In genomic region chr1:101653482-101653946, GRCh38 we compare ENCODE assay signal across 10 cellular contexts.
DNase-seq lines count a peak whose midpoint lies in the region; ATAC-seq, FAIRE-seq and TF ChIP-seq lines count a peak whose summit lies in the region.
"Had no signal": no experiment of that assay in that cellular context is flagged by ENCODE, and none has a peak within 500 bp of the region (broad histone marks: within the 10 kb centered on the region; RNA-seq: fewer than 3 reads in every experiment).

No MANE protein-coding gene starts in this region.

- DNase-seq in AG04450 (ENCODE audit: low read depth, low spot score) (no peak), H7 (peak; percentile 29), SK-MEL-5 (ENCODE audit: low read depth, low spot score) (peak; percentile 59), hepatocyte (ENCODE audit: low spot score) (peak; percentile 20), Ammon's horn (ENCODE audit: low spot score) (no peak), HTR-8/SVneo (ENCODE audit: insufficient read length, low spot score) (no peak)
- no peak for DNase-seq in activated naive CD4-positive, alpha-beta T cell treated with anti-CD3 and anti-CD28 coated beads, Interleukin-2, amount 10 ng/mL, durations not matched to agents 7 days and 5 days
- DNase-seq: COR-L47, naive B cell had no signal

- in situ Hi-C loops in SK-MEL-5 (cut with HindIII; ENCODE audit: low pct_unique_long_range_greater_than_20kb, low sequenced_read_pairs), result no loop called here

- no peak overlapping the region for H3K4me2 ChIP-seq in hepatocyte

- CTCF ChIA-PET in AG04450 (lab: Charles Lee), result interaction anchor here (0.6 kb wide), 1 partner anchor 1317 kb away, joined by 4 read pairs; no protein-coding TSS in a partner anchor
- CTCF ChIA-PET in activated naive CD4-positive, alpha-beta T cell treated with anti-CD3 and anti-CD28 coated beads, Interleukin-2, amount 10 ng/mL, durations not matched to agents 7 days and 5 days (lab: Charles Lee), result no interaction called here

- no peaks in the 10 kb centered on the region for H4K20me1 ChIP-seq in hepatocyte (ENCODE audit: insufficient read depth, poor library complexity, severe bottlenecking)

- no peak overlapping the region for H3K27ac Mint-ChIP-seq in activated naive CD4-positive, alpha-beta T cell treated with anti-CD3 and anti-CD28 coated beads, Interleukin-2, amount 10 ng/mL, durations not matched to agents 7 days and 5 days
- H3K27ac Mint-ChIP-seq: naive B cell had no signal

- no peaks in the 10 kb centered on the region for H3K9me2 ChIP-seq in hepatocyte (replicated peaks; ENCODE audit: insufficient read depth)

- no peaks in the 10 kb centered on the region for H3K4me1 ChIP-seq in hepatocyte (ENCODE audit: insufficient read depth)

- H3K27me3 Mint-ChIP-seq in activated naive CD4-positive, alpha-beta T cell treated with anti-CD3 and anti-CD28 coated beads, Interleukin-2, amount 10 ng/mL, durations not matched to agents 7 days and 5 days, result no peaks in the 10 kb centered on the region

- H3K27me3 ChIP-seq in AG04450 (ENCODE audit: control insufficient read depth, insufficient read depth, low read length) (no peaks in the 10 kb centered on the region), H7 (ENCODE audit: control insufficient read depth, insufficient read depth, low read length) (no peaks in the 10 kb centered on the region), hepatocyte (no peaks in the 10 kb centered on the region)

- no peaks in the 10 kb centered on the region for H3K4me1 Mint-ChIP-seq in activated naive CD4-positive, alpha-beta T cell treated with anti-CD3 and anti-CD28 coated beads, Interleukin-2, amount 10 ng/mL, durations not matched to agents 7 days and 5 days
- H3K4me1 Mint-ChIP-seq: naive B cell had no signal

- no peaks in the 10 kb centered on the region for H3K36me3 Mint-ChIP-seq in activated naive CD4-positive, alpha-beta T cell treated with anti-CD3 and anti-CD28 coated beads, Interleukin-2, amount 10 ng/mL, durations not matched to agents 7 days and 5 days

- POLR2A ChIA-PET in AG04450 (lab: Yijun Ruan, JAX), result no interaction called here

- no peak overlapping the region for H3K4me3 Mint-ChIP-seq in activated naive CD4-positive, alpha-beta T cell treated with anti-CD3 and anti-CD28 coated beads, Interleukin-2, amount 10 ng/mL, durations not matched to agents 7 days and 5 days
- H3K4me3 Mint-ChIP-seq: naive B cell had no signal

- no peak for ATAC-seq in GM21528 (IDR thresholded peaks at IDR 0.05; ENCODE audit: low FRiP score, unreplicated experiment)

- 25% methylated on average over 3 of the region's 3 CpGs for WGBS in hepatocyte (ENCODE audit: low lambda C conversion rate, missing lambda C conversion rate)

- H3K4me3 ChIP-seq in AG04450 (ENCODE audit: low read depth, low read length) (no peak overlapping the region), H7 (ENCODE audit: insufficient read depth, low read depth, low read length) (no peak overlapping the region), hepatocyte (no peak overlapping the region)

- TF ChIP-seq CTCF in AG04450 (IDR thresholded peaks at IDR 0.05; ENCODE audit: low read depth, low read length) (peak; percentile 42), hepatocyte (IDR thresholded peaks at IDR 0.05; ENCODE audit: poor library complexity) (peak; percentile 37)

- no peaks in the 10 kb centered on the region for H3K9me3 ChIP-seq in AG04450 (ENCODE audit: control insufficient read depth, insufficient read depth, low read length)
- H3K9me3 ChIP-seq in hepatocyte (ENCODE audit: low read depth), result peaks cover 3% of the 10 kb centered on the region

- H2AFZ ChIP-seq in hepatocyte, result no peak overlapping the region

- no peak for FAIRE-seq in HTR-8/SVneo (lab: Jason Lieb, UNC)

- H3K27ac ChIP-seq in AG04450 (ENCODE audit: low read depth, low read length), result no peak overlapping the region
- no peak overlapping the region for H3K27ac ChIP-seq in hepatocyte

- H3K9me3 Mint-ChIP-seq in activated naive CD4-positive, alpha-beta T cell treated with anti-CD3 and anti-CD28 coated beads, Interleukin-2, amount 10 ng/mL, durations not matched to agents 7 days and 5 days, result peaks cover 2% of the 10 kb centered on the region

- no peaks in the 10 kb centered on the region for H3K79me2 ChIP-seq in hepatocyte

- H3K36me3 ChIP-seq in H7 (replicated peaks; ENCODE audit: control insufficient read depth, insufficient read depth, low read length), result no peaks in the 10 kb centered on the region
- no peaks in the 10 kb centered on the region for H3K36me3 ChIP-seq in hepatocyte (replicated peaks; ENCODE audit: insufficient read depth, low read depth)

Comparison
In these comparisons a context has a peak if more than half of its experiments do, and no peak if none do; other contexts are left out.
1. DNase-seq: peak in H7 (single experiment), SK-MEL-5 (single experiment) and hepatocyte (single experiment); none in AG04450 (single experiment), Ammon's horn (single experiment), HTR-8/SVneo (single experiment) and activated naive CD4-positive, alpha-beta T cell treated with anti-CD3 and anti-CD28 coated beads, Interleukin-2, amount 10 ng/mL, durations not matched to agents 7 days and 5 days (single experiment).